ENCODE assay signal across 23 cellular contexts in the genomic region with DNA sequence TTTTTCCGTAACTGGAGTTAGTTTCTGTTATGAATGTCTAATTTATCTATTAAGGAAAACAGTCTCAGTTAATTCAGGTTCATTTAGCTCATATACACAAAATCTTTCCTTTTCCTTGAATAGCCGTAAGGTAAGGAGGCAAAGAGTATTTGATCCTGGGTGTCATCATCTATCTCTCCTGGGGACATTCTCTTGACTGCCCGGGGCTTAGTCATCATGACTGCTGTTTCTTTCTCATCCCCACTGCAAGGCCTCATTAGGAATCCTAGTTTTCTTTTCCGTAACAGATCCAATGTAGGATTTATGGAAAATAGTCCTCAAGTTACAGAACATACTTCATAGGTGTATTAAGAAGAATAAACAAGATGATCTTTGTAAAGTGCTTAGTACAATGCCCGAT.
DNase-seq lines count a peak whose midpoint lies in the region; TF ChIP-seq lines count a peak whose summit lies in the region.
"Had no signal": no experiment of that assay in that cellular context is flagged by ENCODE, and none has a peak within 500 bp of the region (broad histone marks: within the 10 kb centered on the region; RNA-seq: fewer than 3 reads in every experiment).

No MANE protein-coding gene starts in this region.

- H3K4me1 Mint-ChIP-seq in osteocyte (ENCODE audit: unreplicated experiment), result peaks cover 16% of the 10 kb centered on the region
- H3K4me1 Mint-ChIP-seq in activated naive CD4-positive, alpha-beta T cell treated with anti-CD3 and anti-CD28 coated beads for 36 hours (ENCODE audit: low read depth), result peaks cover 1% of the 10 kb centered on the region

- TF ChIP-seq CTCF in brain microvascular endothelial cell (IDR thresholded peaks at IDR 0.05; ENCODE audit: low read depth, low read length, missing control alignments) (no peak), osteocyte (IDR thresholded peaks at IDR 0.05) (no peak)

- H3K36me3 Mint-ChIP-seq in osteocyte (ENCODE audit: unreplicated experiment), result no peaks in the 10 kb centered on the region
- no peaks in the 10 kb centered on the region for H3K36me3 Mint-ChIP-seq in activated naive CD4-positive, alpha-beta T cell treated with anti-CD3 and anti-CD28 coated beads for 36 hours (ENCODE audit: low read depth)
- H3K36me3 Mint-ChIP-seq: CD8-positive, alpha-beta T cell had no signal

- DNase-seq in GM23248, result peak; percentile 12
- DNase-seq in brain microvascular endothelial cell, result peak; percentile 5
- peak; percentile 27 for DNase-seq in fibroblast of peridontal ligament (ENCODE audit: extremely low read depth)
- DNase-seq in trophoblast cell, result peak; percentile 20 to 62
- no peak for DNase-seq in osteocyte (ENCODE audit: extremely low spot score, unreplicated experiment)
- DNase-seq in SW480 (ENCODE audit: low spot score), result no peak
- no peak for DNase-seq in activated naive CD4-positive, alpha-beta T cell treated with anti-CD3 and anti-CD28 coated beads for 36 hours
- DNase-seq: Caco-2; CD8-positive, alpha-beta T cell; DMS 273 treated with DMSO at 0.1 percent for 48 hours; DMS79; KG1; MM.1S; NCI-H1417; NCI-H1694 treated with DMSO at 0.1 percent for 48 hours; NCI-H2081; NCI-H2227 treated with DMSO at 0.1 percent for 48 hours; NCI-H526 treated with DMSO at 0.1 percent for 48 hours; Right ventricle myocardium superior; RPMI8226 had no signal

- no peak overlapping the region for H2BK120ac ChIP-seq in trophoblast cell (ENCODE audit: insufficient read depth, low read length, poor library complexity)

- H3K9me3 ChIP-seq in GM23248 (ENCODE audit: low read depth) (no peaks in the 10 kb centered on the region), trophoblast cell (ENCODE audit: insufficient read depth, low read depth, low read length) (no peaks in the 10 kb centered on the region)
- H3K9me3 ChIP-seq: Caco-2, SJSA1 had no signal

- H3K79me2 ChIP-seq in GM23248 (ENCODE audit: insufficient read depth), result no peaks in the 10 kb centered on the region
- no peaks in the 10 kb centered on the region for H3K79me2 ChIP-seq in trophoblast cell (ENCODE audit: control insufficient read depth, insufficient read depth, low read length, poor library complexity)

- no peak overlapping the region for H2BK12ac ChIP-seq in trophoblast cell (ENCODE audit: low read length)

- intact Hi-C loops in activated naive CD4-positive, alpha-beta T cell treated with anti-CD3 and anti-CD28 coated beads for 36 hours (cut with micrococcal nuclease), result loop anchor here (5.0 kb wide), 1 partner anchor 1831 kb away; no protein-coding TSS in a partner anchor

- H3K4me1 ChIP-seq in GM23248 (ENCODE audit: insufficient read depth) (peaks cover 24% of the 10 kb centered on the region), trophoblast cell (ENCODE audit: control insufficient read depth in 1 of 2, insufficient read depth in 2 of 2, low read length in 2 of 2) (peaks cover 0 to 2% of the 10 kb centered on the region in 2 experiments)
- H3K4me1 ChIP-seq: Caco-2 had no signal

- no peak overlapping the region for H4K12ac ChIP-seq in trophoblast cell (ENCODE audit: low read depth, low read length)

- no peak overlapping the region for H2BK5ac ChIP-seq in trophoblast cell (ENCODE audit: low read depth, low read length, poor library complexity)

- in situ Hi-C loops in GM23248 (cut with MboI) (no loop called here), brain microvascular endothelial cell (cut with HindIII; ENCODE audit: low pct_ligation_motif_present, low sequenced_read_pairs) (no loop called here)

- H4K8ac ChIP-seq in trophoblast cell (ENCODE audit: low read depth, low read length), result no peak overlapping the region

- H3K27me3 Mint-ChIP-seq in osteocyte (ENCODE audit: unreplicated experiment), result peaks cover 2% of the 10 kb centered on the region
- H3K27me3 Mint-ChIP-seq in activated naive CD4-positive, alpha-beta T cell treated with anti-CD3 and anti-CD28 coated beads for 36 hours (ENCODE audit: low read depth), result no peaks in the 10 kb centered on the region
- H3K27me3 Mint-ChIP-seq: B cell had no signal

- H3K27me3 ChIP-seq in GM23248 (replicated peaks; ENCODE audit: insufficient read depth) (no peaks in the 10 kb centered on the region), brain microvascular endothelial cell (replicated peaks) (no peaks in the 10 kb centered on the region), trophoblast cell (ENCODE audit: insufficient read depth, low read length) (no peaks in the 10 kb centered on the region)
- H3K27me3 ChIP-seq: SJSA1 had no signal

- no peak overlapping the region for H4K91ac ChIP-seq in trophoblast cell (ENCODE audit: low read depth, low read length)

- CTCF ChIA-PET in activated naive CD4-positive, alpha-beta T cell treated with anti-CD3 and anti-CD28 coated beads for 36 hours (lab: Charles Lee), result interaction anchor here (1.0 to 1.4 kb wide), 3 partner anchors 142 to 295 kb away, joined by 3 read pairs; no protein-coding TSS in a partner anchor

- H3K27ac ChIP-seq in GM23248 (no peak overlapping the region), brain microvascular endothelial cell (no peak overlapping the region), trophoblast cell (ENCODE audit: low read depth, low read length) (no peak overlapping the region)
- H3K27ac ChIP-seq: C4-2B, SJSA1 had no signal

- H3K4me3 Mint-ChIP-seq in osteocyte (ENCODE audit: unreplicated experiment), result no peak overlapping the region
- no peak overlapping the region for H3K4me3 Mint-ChIP-seq in activated naive CD4-positive, alpha-beta T cell treated with anti-CD3 and anti-CD28 coated beads for 36 hours
- H3K4me3 Mint-ChIP-seq: B cell; CD8-positive, alpha-beta T cell had no signal

- H3K9me3 Mint-ChIP-seq in osteocyte (ENCODE audit: unreplicated experiment), result no peaks in the 10 kb centered on the region
- H3K9me3 Mint-ChIP-seq in activated naive CD4-positive, alpha-beta T cell treated with anti-CD3 and anti-CD28 coated beads for 36 hours, result no peaks in the 10 kb centered on the region
- H3K9me3 Mint-ChIP-seq: CD8-positive, alpha-beta T cell had no signal

- H3K79me1 ChIP-seq in trophoblast cell (ENCODE audit: low read length), result no peaks in the 10 kb centered on the region

- H4K20me1 ChIP-seq in GM23248 (ENCODE audit: insufficient read depth), result no peaks in the 10 kb centered on the region

- WGBS in GM23248 (ENCODE audit: low coverage in 1 of 2, low lambda C conversion rate in 2 of 2, missing lambda C conversion rate in 2 of 2), 2 experiments, result 92 to 97% methylated on average over 5 of the region's 5 CpGs
- WGBS in trophoblast cell (ENCODE audit: extremely low coverage, insufficient coverage, insufficient read length), result no CpG with 5 or more reads among the region's 5 CpGs

- H3K4ac ChIP-seq in trophoblast cell (ENCODE audit: low read depth, low read length), result no peak overlapping the region

- H3K4me3 ChIP-seq in GM23248 (no peak overlapping the region), brain microvascular endothelial cell (ENCODE audit: low read depth, low read length) (no peak overlapping the region), trophoblast cell (ENCODE audit: low read depth, low read length) (no peak overlapping the region)
- H3K4me3 ChIP-seq: SJSA1 had no signal

- H3K23ac ChIP-seq in trophoblast cell (ENCODE audit: low read length), result no peak overlapping the region

- H3K9ac ChIP-seq in GM23248, result no peak overlapping the region
- H3K9ac ChIP-seq in trophoblast cell (ENCODE audit: low read length), result no peak overlapping the region

- no peak overlapping the region for H3K18ac ChIP-seq in trophoblast cell (ENCODE audit: low read length)

- H3K9me2 ChIP-seq in GM23248 (ENCODE audit: insufficient read depth), result no peaks in the 10 kb centered on the region

- H3K36me3 ChIP-seq in GM23248 (ENCODE audit: low read depth) (no peaks in the 10 kb centered on the region), brain microvascular endothelial cell (replicated peaks) (no peaks in the 10 kb centered on the region), trophoblast cell (ENCODE audit: control insufficient read depth in 1 of 2, insufficient read depth in 2 of 2, low read length in 2 of 2) (no peaks in the 10 kb centered on the region)
- H3K36me3 ChIP-seq: SJSA1 had no signal

- no peak overlapping the region for H3K27ac Mint-ChIP-seq in osteocyte (ENCODE audit: unreplicated experiment)
- H3K27ac Mint-ChIP-seq in activated naive CD4-positive, alpha-beta T cell treated with anti-CD3 and anti-CD28 coated beads for 36 hours, result no peak overlapping the region
- H3K27ac Mint-ChIP-seq: B cell; CD8-positive, alpha-beta T cell had no signal

- H2AFZ ChIP-seq in GM23248 (no peak overlapping the region), trophoblast cell (ENCODE audit: insufficient read depth, low read length, poor library complexity) (no peak overlapping the region)

- H3F3A ChIP-seq in GM23248 (ENCODE audit: insufficient read depth), result peaks cover 23% of the 10 kb centered on the region

- no peak overlapping the region for H3K14ac ChIP-seq in trophoblast cell (ENCODE audit: low read length)

- no peak overlapping the region for H2AK5ac ChIP-seq in trophoblast cell (ENCODE audit: low read length)

- H3K4me2 ChIP-seq in GM23248 (ENCODE audit: unreplicated experiment) (no peak overlapping the region), trophoblast cell (ENCODE audit: low read length) (no peak overlapping the region)

Comparison
In these comparisons a context has a peak if more than half of its experiments do, and no peak if none do; other contexts are left out.
1. DNase-seq: peak in GM23248 (single experiment), brain microvascular endothelial cell (single experiment), fibroblast of peridontal ligament (single experiment) and trophoblast cell (2 of 2); none in osteocyte (single experiment), SW480 (single experiment) and activated naive CD4-positive, alpha-beta T cell treated with anti-CD3 and anti-CD28 coated beads for 36 hours (single experiment).